ENCODE assay signal across 2 cellular contexts in the genomic region with DNA sequence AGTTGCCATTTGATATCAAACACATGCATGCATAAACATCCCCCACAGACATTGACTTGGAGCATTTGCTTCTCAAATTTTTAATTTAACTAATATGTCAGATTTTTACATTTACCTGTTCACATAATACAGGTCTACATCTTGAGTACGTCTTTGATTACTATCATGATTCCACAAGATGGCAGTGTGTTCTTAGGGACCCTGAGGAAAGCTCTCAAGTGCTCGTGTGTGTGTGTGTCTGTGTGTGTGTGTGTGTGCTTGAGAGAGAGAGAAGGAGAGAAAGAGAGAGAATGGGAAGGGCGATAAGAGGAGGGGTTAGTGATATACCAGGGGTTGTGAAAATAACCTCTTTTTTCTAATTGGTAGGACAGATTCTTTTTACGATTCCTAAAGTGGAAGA.
TF ChIP-seq lines count a peak whose summit lies in the region.

No MANE protein-coding gene starts in this region.

TF ChIP-seq in GM23338, 12 proteins besides CTCF, POLR2A, EP300 and RAD21 (continued from another document):
- TF ChIP-seq ZNF114 (CRISPR knock-in tag; IDR thresholded peaks at IDR 0.05) (no peak), NANOG (IDR thresholded peaks at IDR 0.05; ENCODE audit: borderline replicate concordance) (no peak), STAT1 (IDR thresholded peaks at IDR 0.05; ENCODE audit: unreplicated experiment) (no peak), JUNB (IDR thresholded peaks at IDR 0.05; ENCODE audit: unreplicated experiment) (no peak), EZH2phosphoT487 (IDR thresholded peaks at IDR 0.05; ENCODE audit: unreplicated experiment) (no peak), CREB1 (CRISPR knock-in tag; IDR thresholded peaks at IDR 0.05; ENCODE audit: low read depth) (no peak), POLR2AphosphoS5 (IDR thresholded peaks at IDR 0.05; ENCODE audit: low read depth) (no peak)
- TF ChIP-seq, protein P1, sequence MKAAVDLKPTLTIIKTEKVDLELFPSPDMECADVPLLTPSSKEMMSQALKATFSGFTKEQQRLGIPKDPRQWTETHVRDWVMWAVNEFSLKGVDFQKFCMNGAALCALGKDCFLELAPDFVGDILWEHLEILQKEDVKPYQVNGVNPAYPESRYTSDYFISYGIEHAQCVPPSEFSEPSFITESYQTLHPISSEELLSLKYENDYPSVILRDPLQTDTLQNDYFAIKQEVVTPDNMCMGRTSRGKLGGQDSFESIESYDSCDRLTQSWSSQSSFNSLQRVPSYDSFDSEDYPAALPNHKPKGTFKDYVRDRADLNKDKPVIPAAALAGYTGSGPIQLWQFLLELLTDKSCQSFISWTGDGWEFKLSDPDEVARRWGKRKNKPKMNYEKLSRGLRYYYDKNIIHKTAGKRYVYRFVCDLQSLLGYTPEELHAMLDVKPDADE (IDR thresholded peaks at IDR 0.05): no peak
- TF ChIP-seq, protein P2, sequence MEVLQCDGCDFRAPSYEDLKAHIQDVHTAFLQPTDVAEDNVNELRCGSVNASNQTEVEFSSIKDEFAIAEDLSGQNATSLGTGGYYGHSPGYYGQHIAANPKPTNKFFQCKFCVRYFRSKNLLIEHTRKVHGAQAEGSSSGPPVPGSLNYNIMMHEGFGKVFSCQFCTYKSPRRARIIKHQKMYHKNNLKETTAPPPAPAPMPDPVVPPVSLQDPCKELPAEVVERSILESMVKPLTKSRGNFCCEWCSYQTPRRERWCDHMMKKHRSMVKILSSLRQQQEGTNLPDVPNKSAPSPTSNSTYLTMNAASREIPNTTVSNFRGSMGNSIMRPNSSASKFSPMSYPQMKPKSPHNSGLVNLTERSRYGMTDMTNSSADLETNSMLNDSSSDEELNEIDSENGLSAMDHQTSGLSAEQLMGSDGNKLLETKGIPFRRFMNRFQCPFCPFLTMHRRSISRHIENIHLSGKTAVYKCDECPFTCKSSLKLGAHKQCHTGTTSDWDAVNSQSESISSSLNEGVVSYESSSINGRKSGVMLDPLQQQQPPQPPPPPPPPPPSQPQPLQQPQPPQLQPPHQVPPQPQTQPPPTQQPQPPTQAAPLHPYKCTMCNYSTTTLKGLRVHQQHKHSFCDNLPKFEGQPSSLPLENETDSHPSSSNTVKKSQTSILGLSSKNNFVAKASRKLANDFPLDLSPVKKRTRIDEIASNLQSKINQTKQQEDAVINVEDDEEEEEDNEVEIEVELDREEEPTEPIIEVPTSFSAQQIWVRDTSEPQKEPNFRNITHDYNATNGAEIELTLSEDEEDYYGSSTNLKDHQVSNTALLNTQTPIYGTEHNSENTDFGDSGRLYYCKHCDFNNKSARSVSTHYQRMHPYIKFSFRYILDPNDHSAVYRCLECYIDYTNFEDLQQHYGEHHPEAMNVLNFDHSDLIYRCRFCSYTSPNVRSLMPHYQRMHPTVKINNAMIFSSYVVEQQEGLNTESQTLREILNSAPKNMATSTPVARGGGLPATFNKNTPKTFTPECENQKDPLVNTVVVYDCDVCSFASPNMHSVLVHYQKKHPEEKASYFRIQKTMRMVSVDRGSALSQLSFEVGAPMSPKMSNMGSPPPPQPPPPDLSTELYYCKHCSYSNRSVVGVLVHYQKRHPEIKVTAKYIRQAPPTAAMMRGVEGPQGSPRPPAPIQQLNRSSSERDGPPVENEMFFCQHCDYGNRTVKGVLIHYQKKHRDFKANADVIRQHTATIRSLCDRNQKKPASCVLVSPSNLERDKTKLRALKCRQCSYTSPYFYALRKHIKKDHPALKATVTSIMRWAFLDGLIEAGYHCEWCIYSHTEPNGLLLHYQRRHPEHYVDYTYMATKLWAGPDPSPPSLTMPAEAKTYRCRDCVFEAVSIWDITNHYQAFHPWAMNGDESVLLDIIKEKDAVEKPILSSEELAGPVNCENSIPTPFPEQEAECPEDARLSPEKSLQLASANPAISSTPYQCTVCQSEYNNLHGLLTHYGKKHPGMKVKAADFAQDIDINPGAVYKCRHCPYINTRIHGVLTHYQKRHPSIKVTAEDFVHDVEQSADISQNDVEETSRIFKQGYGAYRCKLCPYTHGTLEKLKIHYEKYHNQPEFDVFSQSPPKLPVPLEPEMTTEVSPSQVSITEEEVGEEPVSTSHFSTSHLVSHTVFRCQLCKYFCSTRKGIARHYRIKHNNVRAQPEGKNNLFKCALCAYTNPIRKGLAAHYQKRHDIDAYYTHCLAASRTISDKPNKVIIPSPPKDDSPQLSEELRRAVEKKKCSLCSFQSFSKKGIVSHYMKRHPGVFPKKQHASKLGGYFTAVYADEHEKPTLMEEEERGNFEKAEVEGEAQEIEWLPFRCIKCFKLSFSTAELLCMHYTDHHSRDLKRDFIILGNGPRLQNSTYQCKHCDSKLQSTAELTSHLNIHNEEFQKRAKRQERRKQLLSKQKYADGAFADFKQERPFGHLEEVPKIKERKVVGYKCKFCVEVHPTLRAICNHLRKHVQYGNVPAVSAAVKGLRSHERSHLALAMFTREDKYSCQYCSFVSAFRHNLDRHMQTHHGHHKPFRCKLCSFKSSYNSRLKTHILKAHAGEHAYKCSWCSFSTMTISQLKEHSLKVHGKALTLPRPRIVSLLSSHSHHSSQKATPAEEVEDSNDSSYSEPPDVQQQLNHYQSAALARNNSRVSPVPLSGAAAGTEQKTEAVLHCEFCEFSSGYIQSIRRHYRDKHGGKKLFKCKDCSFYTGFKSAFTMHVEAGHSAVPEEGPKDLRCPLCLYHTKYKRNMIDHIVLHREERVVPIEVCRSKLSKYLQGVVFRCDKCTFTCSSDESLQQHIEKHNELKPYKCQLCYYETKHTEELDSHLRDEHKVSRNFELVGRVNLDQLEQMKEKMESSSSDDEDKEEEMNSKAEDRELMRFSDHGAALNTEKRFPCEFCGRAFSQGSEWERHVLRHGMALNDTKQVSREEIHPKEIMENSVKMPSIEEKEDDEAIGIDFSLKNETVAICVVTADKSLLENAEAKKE (CRISPR knock-in tag; IDR thresholded peaks at IDR 0.05): no peak

TF ChIP-seq in SK-N-SH treated with all-trans-retinoic acid at 6 μM for 48 hours, 23 proteins besides CTCF, POLR2A, EP300 and RAD21 (continued from another document):
- TF ChIP-seq, protein P3, sequence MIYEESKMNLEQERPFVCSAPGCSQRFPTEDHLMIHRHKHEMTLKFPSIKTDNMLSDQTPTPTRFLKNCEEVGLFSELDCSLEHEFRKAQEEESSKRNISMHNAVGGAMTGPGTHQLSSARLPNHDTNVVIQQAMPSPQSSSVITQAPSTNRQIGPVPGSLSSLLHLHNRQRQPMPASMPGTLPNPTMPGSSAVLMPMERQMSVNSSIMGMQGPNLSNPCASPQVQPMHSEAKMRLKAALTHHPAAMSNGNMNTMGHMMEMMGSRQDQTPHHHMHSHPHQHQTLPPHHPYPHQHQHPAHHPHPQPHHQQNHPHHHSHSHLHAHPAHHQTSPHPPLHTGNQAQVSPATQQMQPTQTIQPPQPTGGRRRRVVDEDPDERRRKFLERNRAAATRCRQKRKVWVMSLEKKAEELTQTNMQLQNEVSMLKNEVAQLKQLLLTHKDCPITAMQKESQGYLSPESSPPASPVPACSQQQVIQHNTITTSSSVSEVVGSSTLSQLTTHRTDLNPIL (CRISPR knock-in tag; IDR thresholded peaks at IDR 0.05; ENCODE audit: low read depth): no peak
- TF ChIP-seq ZC3H10 (CRISPR knock-in tag; IDR thresholded peaks at IDR 0.05) (no peak), SNAI2 (CRISPR knock-in tag; IDR thresholded peaks at IDR 0.05) (no peak), ZNF565 (CRISPR knock-in tag; conservative IDR thresholded peaks at IDR 0.05; ENCODE audit: low read depth) (no peak), ARNTL (CRISPR knock-in tag; IDR thresholded peaks at IDR 0.05; ENCODE audit: borderline replicate concordance, low read depth) (no peak), PPARA (CRISPR knock-in tag; IDR thresholded peaks at IDR 0.05; ENCODE audit: borderline replicate concordance) (no peak), CSDC2 (CRISPR knock-in tag; IDR thresholded peaks at IDR 0.05) (no peak), TCF4 (CRISPR knock-in tag; IDR thresholded peaks at IDR 0.05; ENCODE audit: borderline replicate concordance) (no peak), ZFP3 (CRISPR knock-in tag; IDR thresholded peaks at IDR 0.05) (no peak), ZNF8 (CRISPR knock-in tag; IDR thresholded peaks at IDR 0.05) (no peak), ISL1 (CRISPR knock-in tag; IDR thresholded peaks at IDR 0.05) (no peak), RARB (CRISPR knock-in tag; IDR thresholded peaks at IDR 0.05) (no peak)
- TF ChIP-seq, protein P4, sequence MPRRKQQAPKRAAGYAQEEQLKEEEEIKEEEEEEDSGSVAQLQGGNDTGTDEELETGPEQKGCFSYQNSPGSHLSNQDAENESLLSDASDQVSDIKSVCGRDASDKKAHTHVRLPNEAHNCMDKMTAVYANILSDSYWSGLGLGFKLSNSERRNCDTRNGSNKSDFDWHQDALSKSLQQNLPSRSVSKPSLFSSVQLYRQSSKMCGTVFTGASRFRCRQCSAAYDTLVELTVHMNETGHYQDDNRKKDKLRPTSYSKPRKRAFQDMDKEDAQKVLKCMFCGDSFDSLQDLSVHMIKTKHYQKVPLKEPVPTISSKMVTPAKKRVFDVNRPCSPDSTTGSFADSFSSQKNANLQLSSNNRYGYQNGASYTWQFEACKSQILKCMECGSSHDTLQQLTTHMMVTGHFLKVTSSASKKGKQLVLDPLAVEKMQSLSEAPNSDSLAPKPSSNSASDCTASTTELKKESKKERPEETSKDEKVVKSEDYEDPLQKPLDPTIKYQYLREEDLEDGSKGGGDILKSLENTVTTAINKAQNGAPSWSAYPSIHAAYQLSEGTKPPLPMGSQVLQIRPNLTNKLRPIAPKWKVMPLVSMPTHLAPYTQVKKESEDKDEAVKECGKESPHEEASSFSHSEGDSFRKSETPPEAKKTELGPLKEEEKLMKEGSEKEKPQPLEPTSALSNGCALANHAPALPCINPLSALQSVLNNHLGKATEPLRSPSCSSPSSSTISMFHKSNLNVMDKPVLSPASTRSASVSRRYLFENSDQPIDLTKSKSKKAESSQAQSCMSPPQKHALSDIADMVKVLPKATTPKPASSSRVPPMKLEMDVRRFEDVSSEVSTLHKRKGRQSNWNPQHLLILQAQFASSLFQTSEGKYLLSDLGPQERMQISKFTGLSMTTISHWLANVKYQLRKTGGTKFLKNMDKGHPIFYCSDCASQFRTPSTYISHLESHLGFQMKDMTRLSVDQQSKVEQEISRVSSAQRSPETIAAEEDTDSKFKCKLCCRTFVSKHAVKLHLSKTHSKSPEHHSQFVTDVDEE (CRISPR knock-in tag; IDR thresholded peaks at IDR 0.05): no peak
- TF ChIP-seq, protein P5, sequence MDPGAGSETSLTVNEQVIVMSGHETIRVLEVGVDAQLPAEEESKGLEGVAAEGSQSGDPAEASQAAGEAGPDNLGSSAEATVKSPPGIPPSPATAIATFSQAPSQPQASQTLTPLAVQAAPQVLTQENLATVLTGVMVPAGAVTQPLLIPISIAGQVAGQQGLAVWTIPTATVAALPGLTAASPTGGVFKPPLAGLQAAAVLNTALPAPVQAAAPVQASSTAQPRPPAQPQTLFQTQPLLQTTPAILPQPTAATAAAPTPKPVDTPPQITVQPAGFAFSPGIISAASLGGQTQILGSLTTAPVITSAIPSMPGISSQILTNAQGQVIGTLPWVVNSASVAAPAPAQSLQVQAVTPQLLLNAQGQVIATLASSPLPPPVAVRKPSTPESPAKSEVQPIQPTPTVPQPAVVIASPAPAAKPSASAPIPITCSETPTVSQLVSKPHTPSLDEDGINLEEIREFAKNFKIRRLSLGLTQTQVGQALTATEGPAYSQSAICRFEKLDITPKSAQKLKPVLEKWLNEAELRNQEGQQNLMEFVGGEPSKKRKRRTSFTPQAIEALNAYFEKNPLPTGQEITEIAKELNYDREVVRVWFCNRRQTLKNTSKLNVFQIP (CRISPR knock-in tag; IDR thresholded peaks at IDR 0.05; ENCODE audit: borderline replicate concordance, low read depth): no peak
